8 cellular contexts compared by ENCODE assay signal in genomic region chr21:46228345-46229051, GRCh38. TPM values are rescaled to one million over a fixed set of nuclear protein-coding genes. Genes with fewer than 3 reads are reported as not detected.
DNase-seq lines count a peak whose midpoint lies in the region; ATAC-seq and TF ChIP-seq lines count a peak whose summit lies in the region.

Gene LSS, minus strand, starts transcription at chr21:46228774. Its CDS starts 29 bp downstream, at chr21:46228745.

- intact Hi-C loops in T-helper 2 cell treated with Interferon-gamma antibody and Interleukin-4, amounts not matched to agents 100 ng/mL and 5 ng/mL, for 36 hours (cut with micrococcal nuclease), result loop anchor here (1.0 to 5.0 kb wide), 6 partner anchors 25 to 229 kb away; partner anchors contain the start of genes DIP2A, PCNT, SPATC1L and YBEY
- intact Hi-C loops in psoas muscle (cut with DNase I), result loop anchor here in 1 of 2 donors (5.0 to 10.0 kb wide), 4 partner anchors 41 to 256 kb away; no protein-coding TSS in a partner anchor

- H3K4me3 ChIP-seq in right atrium auricular region (peak within 1 kb of the TSS; percentile 88), psoas muscle (peak within 1 kb of the TSS; percentile 99), urinary bladder (ENCODE audit: low read depth, low read length) (peak within 1 kb of the TSS; percentile 85)

- H3K4me1 ChIP-seq in right atrium auricular region (peaks cover 0 to 44% of the 10 kb centered on the region in 2 donors), psoas muscle (peaks cover 26% of the 10 kb centered on the region), urinary bladder (ENCODE audit: insufficient read depth) (peaks cover 1% of the 10 kb centered on the region)

- no peaks in the 10 kb centered on the region for H3K36me3 ChIP-seq in right atrium auricular region
- peaks cover 0 to 29% of the 10 kb centered on the region in 2 donors for H3K36me3 ChIP-seq in psoas muscle (ENCODE audit: insufficient read depth in 1 of 2, low read depth in 1 of 2)
- no peaks in the 10 kb centered on the region for H3K36me3 ChIP-seq in urinary bladder (ENCODE audit: insufficient read depth)

- ATAC-seq in GM18502 (IDR thresholded peaks at IDR 0.05; ENCODE audit: poor library complexity, unreplicated experiment), result peak; percentile 84
- peak; percentile 83 for ATAC-seq in HG02970 (IDR thresholded peaks at IDR 0.05; ENCODE audit: low FRiP score, unreplicated experiment)
- peak; percentile 92 to 95 (median 94) for ATAC-seq in psoas muscle

- TF ChIP-seq CTCF in right atrium auricular region (IDR thresholded peaks at IDR 0.05) (no peak), psoas muscle (IDR thresholded peaks at IDR 0.05) (no peak)

- WGBS in psoas muscle, 3 donors, result 0 to 1% (median 0%) methylated on average over 54 to 77 of the region's 77 CpGs
- under 1% methylated on average over 77 of the region's 77 CpGs for WGBS in urinary bladder

- H3K27ac ChIP-seq in right atrium auricular region, result peak within 1 kb of the TSS; percentile 86 to 90
- H3K27ac ChIP-seq in psoas muscle, result peak within 1 kb of the TSS; percentile 89
- H3K27ac ChIP-seq in urinary bladder (ENCODE audit: low read depth), result peak within 1 kb of the TSS; percentile 89

- peak; percentile 95 for DNase-seq in NCI-H1930 (lab: John Stamatoyannopoulos, UW)
- peak; percentile 55 to 99 (median 94) for DNase-seq in anterior cingulate cortex (lab: John Stamatoyannopoulos, UW)
- peak; percentile 95 for DNase-seq in right atrium auricular region (ENCODE audit: low spot score)
- peak; percentile 99 to 100 for DNase-seq in psoas muscle

- no peaks in the 10 kb centered on the region for H3K9me3 ChIP-seq in right atrium auricular region
- no peaks in the 10 kb centered on the region for H3K9me3 ChIP-seq in psoas muscle

- H3K27me3 ChIP-seq in right atrium auricular region (no peaks in the 10 kb centered on the region), psoas muscle (ENCODE audit: insufficient read depth in 3 of 3, low read length in 2 of 3) (no peaks in the 10 kb centered on the region)

RNA-seq across cellular contexts. Expression of gene LSS, which starts in this region (rescaled TPM):
- total RNA-seq in T-helper 2 cell treated with Interferon-gamma antibody and Interleukin-4, amounts not matched to agents 100 ng/mL and 5 ng/mL, for 36 hours, result 41.0 and 42.0 TPM in 2 replicates
- total RNA-seq in right atrium auricular region (10 to 100 TPM; 31.4 to 36.6 TPM), psoas muscle (10 to 100 TPM; 24.8 to 31.5 (median 30.4) TPM), urinary bladder (19.3 TPM)
- polyA plus RNA-seq in psoas muscle (10 to 100 TPM; 10.7 to 19.3 (median 14.4) TPM), urinary bladder (36.5 TPM)

Comparison
In these comparisons a context has a peak if more than half of its experiments do, and no peak if none do; other contexts are left out.
1. Peak in every context shown above with its lines: DNase-seq, ATAC-seq, H3K4me3 ChIP-seq and H3K27ac ChIP-seq.